ENCODE assay signal across 35 cellular contexts in genomic region chr7:6274743-6275142, GRCh38.
"Had no signal": no experiment of that assay in that cellular context is flagged by ENCODE, and none has a peak within 500 bp of the region (broad histone marks: within the 10 kb centered on the region; RNA-seq: fewer than 3 reads in every experiment).

No MANE protein-coding gene starts in this region.

- H3K4me3 Mint-ChIP-seq: activated CD4-positive, alpha-beta T cell treated with anti-CD3 and anti-CD28 coated beads, Interleukin-2, amount 10 ng/mL, durations not matched to agents 24 days and 14 days; activated CD8-positive, alpha-beta T cell treated with anti-CD3 and anti-CD28 coated beads for 36 hours; activated naive CD4-positive, alpha-beta T cell treated with anti-CD3 and anti-CD28 coated beads, Interleukin-2, amount 50 U/mL, for 24 hours; activated naive CD8-positive, alpha-beta T cell treated with anti-CD3 and anti-CD28 coated beads, Interleukin-2, amount 10 ng/mL, durations not matched to agents 7 days and 5 days; activated T-cell treated with anti-CD3 and anti-CD28 coated beads, Interleukin-2, amount 50 U/mL, for 72 hours had no signal

- H3K27ac ChIP-seq: adrenal gland, brain microvascular endothelial cell, colonic mucosa, Peyer's patch, SJSA1, WERI-Rb-1 had no signal

- H3K27ac Mint-ChIP-seq: activated CD4-positive, alpha-beta T cell treated with anti-CD3 and anti-CD28 coated beads, Interleukin-2, amount 10 ng/mL, durations not matched to agents 24 days and 14 days; activated CD8-positive, alpha-beta T cell treated with anti-CD3 and anti-CD28 coated beads for 36 hours; activated naive CD4-positive, alpha-beta T cell treated with anti-CD3 and anti-CD28 coated beads, Interleukin-2, amount 50 U/mL, for 24 hours; activated naive CD8-positive, alpha-beta T cell treated with anti-CD3 and anti-CD28 coated beads, Interleukin-2, amount 10 ng/mL, durations not matched to agents 7 days and 5 days; activated T-cell treated with anti-CD3 and anti-CD28 coated beads, Interleukin-2, amount 50 U/mL, for 72 hours; activated T-helper 2 cell treated with anti-CD3 and anti-CD28 coated beads, Interferon-gamma antibody, Interleukin-2, Interleukin-4, amounts not matched to agents 10 μg/mL and 5 μg/mL and 100 μg/mL, durations not matched to agents 14 hours and 24 hours and 36 hours had no signal

- H3K9me3 Mint-ChIP-seq: activated CD4-positive, alpha-beta T cell treated with anti-CD3 and anti-CD28 coated beads, Interleukin-2, amount 10 ng/mL, durations not matched to agents 24 days and 14 days; activated CD8-positive, alpha-beta T cell treated with anti-CD3 and anti-CD28 coated beads for 36 hours; activated naive CD4-positive, alpha-beta T cell treated with anti-CD3 and anti-CD28 coated beads, Interleukin-2, amount 50 U/mL, for 24 hours; activated naive CD8-positive, alpha-beta T cell treated with anti-CD3 and anti-CD28 coated beads, Interleukin-2, amount 10 ng/mL, durations not matched to agents 7 days and 5 days; activated T-cell treated with anti-CD3 and anti-CD28 coated beads, Interleukin-2, amount 50 U/mL, for 72 hours; activated T-helper 2 cell treated with anti-CD3 and anti-CD28 coated beads, Interferon-gamma antibody, Interleukin-2, Interleukin-4, amounts not matched to agents 10 μg/mL and 5 μg/mL and 100 μg/mL, durations not matched to agents 14 hours and 24 hours and 36 hours had no signal

- H3K27me3 ChIP-seq: adrenal gland, brain microvascular endothelial cell, colonic mucosa, Peyer's patch, SJSA1 had no signal

- H3K9me3 ChIP-seq: adrenal gland, colonic mucosa, Peyer's patch, SJSA1 had no signal

- DNase-seq: activated CD4-positive, alpha-beta T cell treated with anti-CD3 and anti-CD28 coated beads for 1 hour; activated CD4-positive, alpha-beta T cell treated with anti-CD3 and anti-CD28 coated beads, Interleukin-2, amount 10 ng/mL, durations not matched to agents 24 days and 14 days; activated CD4-positive, alpha-beta T cell treated with anti-CD3 and anti-CD28 coated beads, Interleukin-2, amount 50 U/mL, for 4 hours; activated CD4-positive, CD25-positive, alpha-beta regulatory T cell; activated CD8-positive, alpha-beta T cell treated with anti-CD3 and anti-CD28 coated beads for 36 hours; activated gamma-delta T cell; activated naive CD4-positive, alpha-beta T cell treated with Interleukin-2 at 50 U/mL for 16 hours; activated naive CD8-positive, alpha-beta T cell treated with anti-CD3 and anti-CD28 coated beads, Interleukin-2, amount 10 ng/mL, durations not matched to agents 7 days and 5 days; activated T-cell treated with anti-CD3 and anti-CD28 coated beads, Interleukin-2, amount 50 U/mL, for 1 hour; activated T-cell treated with anti-CD3 and anti-CD28 coated beads, Interleukin-2, amount 50 U/mL, for 72 hours; adrenal gland; anterior cingulate cortex; brain microvascular endothelial cell; central memory CD4-positive, alpha-beta T cell; colonic mucosa; MM.1S; MV-4-11; NCI-H1092; NCI-H1436 treated with DMSO at 0.1 percent for 48 hours; NCI-H1694 treated with DMSO at 0.1 percent for 48 hours; NCI-H2029; NCI-H345; NCI-H524 treated with DMSO at 0.1 percent for 48 hours; NCI-H748 treated with DMSO at 0.1 percent for 48 hours; NK-92 treated with Interleukin-12 subunit alpha and Interleukin-12 subunit beta, amount 100 ng/mL, for 24 hours; PC-3; RPMI8226; SHP77 treated with DMSO at 0.1 percent for 48 hours; SW 1271; T1000; WERI-Rb-1 had no signal

- H3K36me3 ChIP-seq: adrenal gland, brain microvascular endothelial cell, colonic mucosa, Peyer's patch, WERI-Rb-1 had no signal

- H3K36me3 Mint-ChIP-seq: activated naive CD4-positive, alpha-beta T cell treated with anti-CD3 and anti-CD28 coated beads, Interleukin-2, amount 50 U/mL, for 24 hours; activated naive CD8-positive, alpha-beta T cell treated with anti-CD3 and anti-CD28 coated beads, Interleukin-2, amount 10 ng/mL, durations not matched to agents 7 days and 5 days had no signal

- H3K4me3 ChIP-seq: adrenal gland, colonic mucosa, Peyer's patch, SJSA1 had no signal

- ATAC-seq: activated CD8-positive, alpha-beta T cell treated with anti-CD3 and anti-CD28 coated beads for 36 hours; activated T-cell treated with anti-CD3 and anti-CD28 coated beads, Interleukin-2, amount 50 U/mL, for 72 hours; PC-3 had no signal
